Comparison of ENCODE assay signal across 8 cellular contexts in genomic region chr19:3057275-3057714, GRCh38. TPM values are rescaled to one million over a fixed set of nuclear protein-coding genes. Genes with fewer than 3 reads are reported as not detected.
A peak's percentile ranks its signal among the peaks of the same experiment; 100 is the strongest.
DNase-seq lines count a peak whose midpoint lies in the region; ATAC-seq and TF ChIP-seq lines count a peak whose summit lies in the region.

No MANE protein-coding gene starts in this region.

- no peaks in the 10 kb centered on the region for H3K27me3 ChIP-seq in esophagus squamous epithelium

- no peak for TF ChIP-seq POLR2A in esophagus squamous epithelium (IDR thresholded peaks at IDR 0.05)

- 0 to 36% methylated on average over 5 to 15 of the region's 26 CpGs for WGBS in esophagus squamous epithelium, 2 donors

- peak overlapping the region in 3 of 4 donors; percentile 2 to 43 (median 18) for H3K4me3 ChIP-seq in esophagus squamous epithelium

- peaks cover 18 to 54% of the 10 kb centered on the region in 2 donors for H3K4me1 Mint-ChIP-seq in natural killer cell
- peaks cover 43% of the 10 kb centered on the region for H3K4me1 Mint-ChIP-seq in activated naive CD8-positive, alpha-beta T cell treated with anti-CD3 and anti-CD28 coated beads, Interleukin-2, amount 50 U/mL, for 24 hours

- peaks cover 5 to 78% (median 21%) of the 10 kb centered on the region in 3 donors for H3K36me3 ChIP-seq in esophagus squamous epithelium

- H3K27me3 Mint-ChIP-seq in natural killer cell (ENCODE audit: low read depth in 2 of 2) = no peaks in the 10 kb centered on the region
- no peaks in the 10 kb centered on the region for H3K27me3 Mint-ChIP-seq in activated naive CD8-positive, alpha-beta T cell treated with anti-CD3 and anti-CD28 coated beads, Interleukin-2, amount 50 U/mL, for 24 hours

- H3K36me3 Mint-ChIP-seq in natural killer cell = no peaks in the 10 kb centered on the region
- H3K36me3 Mint-ChIP-seq in activated naive CD8-positive, alpha-beta T cell treated with anti-CD3 and anti-CD28 coated beads, Interleukin-2, amount 50 U/mL, for 24 hours (ENCODE audit: low read depth) = peaks cover 34% of the 10 kb centered on the region

- peak in 1 of 6 experiments; percentile 17 for TF ChIP-seq CTCF in esophagus squamous epithelium (IDR thresholded peaks at IDR 0.05)
- TF ChIP-seq CTCF in natural killer cell (IDR thresholded peaks at IDR 0.05) = no peak

- intact Hi-C loops in esophagus squamous epithelium (cut with DNase I) = no loop called here
- intact Hi-C loops in natural killer cell (cut with micrococcal nuclease) = no loop called here

- H3K4me1 ChIP-seq in esophagus squamous epithelium = peaks cover 70 to 88% (median 71%) of the 10 kb centered on the region in 3 donors

- no peaks in the 10 kb centered on the region for H3K9me3 Mint-ChIP-seq in natural killer cell
- H3K9me3 Mint-ChIP-seq in activated naive CD8-positive, alpha-beta T cell treated with anti-CD3 and anti-CD28 coated beads, Interleukin-2, amount 50 U/mL, for 24 hours = no peaks in the 10 kb centered on the region

- no peak overlapping the region for H3K4me3 Mint-ChIP-seq in natural killer cell
- no peak overlapping the region for H3K4me3 Mint-ChIP-seq in activated naive CD8-positive, alpha-beta T cell treated with anti-CD3 and anti-CD28 coated beads, Interleukin-2, amount 50 U/mL, for 24 hours

- H3K9me3 ChIP-seq in esophagus squamous epithelium = no peaks in the 10 kb centered on the region

- H3K27ac Mint-ChIP-seq in natural killer cell = peak overlapping the region; percentile 70 to 71
- H3K27ac Mint-ChIP-seq in activated naive CD8-positive, alpha-beta T cell treated with anti-CD3 and anti-CD28 coated beads, Interleukin-2, amount 50 U/mL, for 24 hours = no peak overlapping the region

- DNase-seq in AG20443 (ENCODE audit: low spot score) (peak; percentile 69), NCI-H2107 (lab: John Stamatoyannopoulos, UW) (peak; percentile 43), esophagus squamous epithelium (lab: John Stamatoyannopoulos, UW) (no peak), natural killer cell (no peak)
- no peak for DNase-seq in activated naive CD8-positive, alpha-beta T cell treated with anti-CD3 and anti-CD28 coated beads, Interleukin-2, amount 50 U/mL, for 24 hours

- ATAC-seq in natural killer cell = no peak
- ATAC-seq in HG02970 (IDR thresholded peaks at IDR 0.05; ENCODE audit: low FRiP score, unreplicated experiment) = no peak
- no peak for ATAC-seq in HG02610 (IDR thresholded peaks at IDR 0.05; ENCODE audit: unreplicated experiment)
- ATAC-seq in activated naive CD8-positive, alpha-beta T cell treated with anti-CD3 and anti-CD28 coated beads, Interleukin-2, amount 50 U/mL, for 24 hours = no peak
- no peak for ATAC-seq in GM21786 (IDR thresholded peaks at IDR 0.05; ENCODE audit: unreplicated experiment)

- H3K27ac ChIP-seq in esophagus squamous epithelium = peak overlapping the region; percentile 85 to 99 (median 94)

RNA-seq across cellular contexts. Expression of gene TLE5, which starts 5.0 kb away (rescaled TPM):
- 100 to 1,000 TPM; 141 to 433 (median 298) TPM for total RNA-seq in esophagus squamous epithelium
- total RNA-seq in natural killer cell = 1,000 to 10,000 TPM in 1 of 3 donors, 100 to 1,000 TPM in 2; 943 to 1,012 (median 968) TPM

RNA-seq across cellular contexts. Expression of gene TLE2, which starts 28.2 kb away (rescaled TPM):
- 10 to 100 TPM in 1 of 4 donors, 1 to 10 TPM in 3; 5.4 to 22.7 (median 7.6) TPM for total RNA-seq in esophagus squamous epithelium
- total RNA-seq in natural killer cell = 1 to 10 TPM; 6.1 to 8.8 (median 8.2) TPM

RNA-seq across cellular contexts. Expression of gene GNA11, which starts 36.9 kb away (rescaled TPM):
- total RNA-seq in esophagus squamous epithelium (10 to 100 TPM; 21.2 to 39.7 (median 34.0) TPM), natural killer cell (under 1 TPM; 0.24 to 0.60 (median 0.29) TPM)

Comparison
In these comparisons a context has a peak if more than half of its experiments do, and no peak if none do; other contexts are left out.
1. DNase-seq: peak in AG20443 (single experiment) and NCI-H2107 (single experiment); none in esophagus squamous epithelium (single experiment), natural killer cell (single experiment) and activated naive CD8-positive, alpha-beta T cell treated with anti-CD3 and anti-CD28 coated beads, Interleukin-2, amount 50 U/mL, for 24 hours (single experiment).
2. RNA of gene GNA11, which starts 36.9 kb away (total RNA-seq): 21.2 to 39.7 TPM in esophagus squamous epithelium; 0.24 to 0.60 TPM in natural killer cell; every median in the first group is over 10 times any median in the second.